In the genomic region with DNA sequence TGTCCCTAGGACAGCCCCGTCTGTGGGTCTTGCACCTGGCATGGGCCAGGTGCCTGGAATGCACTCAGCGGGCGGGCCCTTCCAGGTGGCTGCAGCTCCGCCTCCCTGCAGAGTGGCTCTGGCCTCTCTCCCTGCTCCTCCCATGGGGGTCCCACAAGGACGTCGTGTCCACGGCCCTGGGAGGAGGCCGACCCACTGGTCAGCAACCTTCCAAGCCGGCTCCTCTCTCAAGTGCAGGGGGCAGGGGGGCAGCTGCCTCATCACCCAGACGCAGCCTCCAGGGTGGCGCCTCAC, we compare ENCODE assay signal across 23 cellular contexts. TPM values are rescaled to one million over a fixed set of nuclear protein-coding genes. Genes with fewer than 3 reads are reported as not detected.
A peak's percentile ranks its signal among the peaks of the same experiment; 100 is the strongest.
DNase-seq lines count a peak whose midpoint lies in the region; ATAC-seq and TF ChIP-seq lines count a peak whose summit lies in the region.
"Had no signal": no experiment of that assay in that cellular context is flagged by ENCODE, and none has a peak within 500 bp of the region (broad histone marks: within the 10 kb centered on the region; RNA-seq: fewer than 3 reads in every experiment).

No MANE protein-coding gene starts in this region.

- intact Hi-C loops in stomach (cut with DNase I; ENCODE audit: low total_unique reads), result no loop called here

- H3K36me3 Mint-ChIP-seq in effector memory CD8-positive, alpha-beta T cell (ENCODE audit: insufficient read depth), result peaks cover 92% of the 10 kb centered on the region
- H3K36me3 Mint-ChIP-seq in stimulated activated naive B cell treated with anti-CD40 and anti-IgM and Interleukin-4, amounts not matched to agents 10 μg/mL and 1 μg/mL and 100 μg/mL, for 72 hours, result peaks cover 52 to 56% of the 10 kb centered on the region in 2 donors

- H3K9me3 Mint-ChIP-seq in effector memory CD8-positive, alpha-beta T cell, result no peaks in the 10 kb centered on the region
- no peaks in the 10 kb centered on the region for H3K9me3 Mint-ChIP-seq in stimulated activated naive B cell treated with anti-CD40 and anti-IgM and Interleukin-4, amounts not matched to agents 10 μg/mL and 1 μg/mL and 100 μg/mL, for 72 hours
- H3K9me3 Mint-ChIP-seq: naive B cell, WTC11 had no signal

- H3K4me1 ChIP-seq in stomach, result no peaks in the 10 kb centered on the region
- H3K4me1 ChIP-seq: colonic mucosa had no signal

- TF ChIP-seq CTCF in stomach (IDR thresholded peaks at IDR 0.05), result no peak

- H3K27me3 ChIP-seq in stomach, result no peaks in the 10 kb centered on the region
- H3K27me3 ChIP-seq: BLaER1, colonic mucosa had no signal

- H3K36me3 ChIP-seq in stomach, result peaks cover 84 to 100% (median 100%) of the 10 kb centered on the region in 4 donors

- no peaks in the 10 kb centered on the region for H3K4me1 Mint-ChIP-seq in effector memory CD8-positive, alpha-beta T cell (ENCODE audit: low read depth in 2 of 2)
- H3K4me1 Mint-ChIP-seq in stimulated activated naive B cell treated with anti-CD40 and anti-IgM and Interleukin-4, amounts not matched to agents 10 μg/mL and 1 μg/mL and 100 μg/mL, for 72 hours, result no peaks in the 10 kb centered on the region
- H3K4me1 Mint-ChIP-seq: WTC11 had no signal

- H3K27ac ChIP-seq in stomach, result no peak overlapping the region
- H3K27ac ChIP-seq: BLaER1, colonic mucosa had no signal

- no peak overlapping the region for H3K4me3 ChIP-seq in stomach
- H3K4me3 ChIP-seq: BLaER1, colonic mucosa had no signal

- H3K27ac Mint-ChIP-seq in effector memory CD8-positive, alpha-beta T cell, result peak overlapping the region; percentile 58 to 60
- no peak overlapping the region for H3K27ac Mint-ChIP-seq in stimulated activated naive B cell treated with anti-CD40 and anti-IgM and Interleukin-4, amounts not matched to agents 10 μg/mL and 1 μg/mL and 100 μg/mL, for 72 hours
- H3K27ac Mint-ChIP-seq: WTC11 had no signal

- WGBS in stomach, 5 donors, result 41 to 98% (median 61%) methylated on average over 6 to 11 of the region's 11 CpGs

- TF ChIP-seq POLR2A in stomach (IDR thresholded peaks at IDR 0.05), result no peak

- TF ChIP-seq EP300 in stomach (IDR thresholded peaks at IDR 0.05), result no peak

- no peak overlapping the region for H3K4me3 Mint-ChIP-seq in effector memory CD8-positive, alpha-beta T cell
- H3K4me3 Mint-ChIP-seq in stimulated activated naive B cell treated with anti-CD40 and anti-IgM and Interleukin-4, amounts not matched to agents 10 μg/mL and 1 μg/mL and 100 μg/mL, for 72 hours, result no peak overlapping the region
- H3K4me3 Mint-ChIP-seq: naive B cell, WTC11 had no signal

- peak; percentile 78 for DNase-seq in NCI-H2171 (lab: John Stamatoyannopoulos, UW)
- DNase-seq in NCI-H2171 treated with DMSO at 0.1 percent for 48 hours (lab: John Stamatoyannopoulos, UW), result no peak
- DNase-seq in NCI-H2196 (lab: John Stamatoyannopoulos, UW; ENCODE audit: unreplicated experiment), result peak; percentile 55
- no peak for DNase-seq in effector memory CD8-positive, alpha-beta T cell
- peak; percentile 39 for DNase-seq in stomach
- no peak for DNase-seq in KBM-7
- no peak for DNase-seq in stimulated activated naive B cell treated with anti-CD40 and anti-IgM and Interleukin-4, amounts not matched to agents 10 μg/mL and 1 μg/mL and 100 μg/mL, for 72 hours
- DNase-seq: activated CD4-positive, alpha-beta T cell treated with anti-CD3 and anti-CD28 coated beads, Interleukin-2, amount 50 U/mL, for 48 hours; activated CD8-positive, alpha-beta memory T cell treated with anti-CD3 and anti-CD28 coated beads, Interleukin-2, amount 50 U/mL, for 48 hours; activated effector memory CD4-positive, alpha-beta T cell treated with Interleukin-2 at 50 U/mL for 16 hours; colonic mucosa; GOT3; mesenchymal stem cell; naive B cell; NCI-H1092 treated with DMSO at 0.1 percent for 48 hours; occipital lobe; stimulated activated CD4-positive, alpha-beta T cell treated with anti-CD3 and anti-CD28 coated beads, Interleukin-4, amount 100 ng/mL, for 1 hour; stimulated activated naive CD8-positive, alpha-beta T cell treated with anti-CD3 and anti-CD28 coated beads, Interleukin-15, Interleukin-2, amounts not matched to agents 100 U/mL and 50 U/mL, for 24 hours; T1000; trophoblast cell had no signal

- in situ Hi-C loops in KBM-7 (cut with MboI; ENCODE audit: low pct_unique_long_range_greater_than_20kb, low sequenced_read_pairs), result no loop called here

- no peaks in the 10 kb centered on the region for H3K27me3 Mint-ChIP-seq in effector memory CD8-positive, alpha-beta T cell
- H3K27me3 Mint-ChIP-seq in stimulated activated naive B cell treated with anti-CD40 and anti-IgM and Interleukin-4, amounts not matched to agents 10 μg/mL and 1 μg/mL and 100 μg/mL, for 72 hours, result no peaks in the 10 kb centered on the region
- H3K27me3 Mint-ChIP-seq: naive B cell had no signal

- no peak for ATAC-seq in effector memory CD8-positive, alpha-beta T cell (replicated peaks)
- no peak for ATAC-seq in GM19351 (IDR thresholded peaks at IDR 0.05; ENCODE audit: unreplicated experiment)
- no peak for ATAC-seq in stimulated activated naive B cell treated with anti-CD40 and anti-IgM and Interleukin-4, amounts not matched to agents 10 μg/mL and 1 μg/mL and 100 μg/mL, for 72 hours (replicated peaks)
- ATAC-seq: WTC11 had no signal

- H3K9me3 ChIP-seq in stomach, result no peaks in the 10 kb centered on the region
- H3K9me3 ChIP-seq: BLaER1, colonic mucosa had no signal

RNA-seq across cellular contexts. Expression of gene CERK, which starts 41.9 kb away (rescaled TPM):
- 10 to 100 TPM; 29.1 to 59.4 (median 42.4) TPM for total RNA-seq in stomach
- 10 to 100 TPM; 12.5 to 29.2 (median 26.0) TPM for polyA plus RNA-seq in stomach

Comparison
In these comparisons a context has a peak if more than half of its experiments do, and no peak if none do; other contexts are left out.
1. DNase-seq: peak in NCI-H2171 (single experiment), NCI-H2196 (single experiment) and stomach (single experiment); none in NCI-H2171 treated with DMSO at 0.1 percent for 48 hours (single experiment), effector memory CD8-positive, alpha-beta T cell (0 of 3), KBM-7 (single experiment) and stimulated activated naive B cell treated with anti-CD40 and anti-IgM and Interleukin-4, amounts not matched to agents 10 μg/mL and 1 μg/mL and 100 μg/mL, for 72 hours (single experiment).